Comparison of ENCODE assay signal across 9 cellular contexts in genomic region chr1:21586926-21587601, GRCh38.
DNase-seq lines count a peak whose midpoint lies in the region; ATAC-seq lines count a peak whose summit lies in the region.
"Had no signal": no experiment of that assay in that cellular context is flagged by ENCODE, and none has a peak within 500 bp of the region (broad histone marks: within the 10 kb centered on the region; RNA-seq: fewer than 3 reads in every experiment).

No MANE protein-coding gene starts in this region.

- ATAC-seq in HG02623 (IDR thresholded peaks at IDR 0.05; ENCODE audit: unreplicated experiment) (no peak), GM18870 (IDR thresholded peaks at IDR 0.05; ENCODE audit: unreplicated experiment) (no peak)
- ATAC-seq: effector memory CD8-positive, alpha-beta T cell had no signal

- peak; percentile 88 for DNase-seq in 8988T
- DNase-seq in HuH-7 (ENCODE audit: low spot score): peak; percentile 61
- peak; percentile 45 for DNase-seq in brain pericyte (ENCODE audit: low read depth, low spot score)
- DNase-seq in left kidney (ENCODE audit: low read depth, low spot score): peak; percentile 72
- DNase-seq in SK-N-DZ (ENCODE audit: low spot score): no peak
- no peak for DNase-seq in activated effector memory CD4-positive, alpha-beta T cell treated with anti-CD3 and anti-CD28 coated beads, Interleukin-2, amount 50 U/mL, for 16 hours
- DNase-seq: effector memory CD8-positive, alpha-beta T cell had no signal

Comparison
In these comparisons a context has a peak if more than half of its experiments do, and no peak if none do; other contexts are left out.
1. DNase-seq: peak in 8988T (single experiment), HuH-7 (single experiment), brain pericyte (single experiment) and left kidney (single experiment); none in SK-N-DZ (single experiment) and activated effector memory CD4-positive, alpha-beta T cell treated with anti-CD3 and anti-CD28 coated beads, Interleukin-2, amount 50 U/mL, for 16 hours (single experiment).